In genomic region chr9:95171001-95171400, GRCh38 we compare ENCODE assay signal across 1 cellular context.
TF ChIP-seq lines count a peak whose summit lies in the region.

No MANE protein-coding gene starts in this region.

TF ChIP-seq in HEK293, 187 proteins besides CTCF, POLR2A, EP300 and RAD21 (continued from another document):
- TF ChIP-seq PATZ1 (tag by site-specific recombination; IDR thresholded peaks at IDR 0.05), result peak; percentile 56
- TF ChIP-seq ZNF558 (tag by site-specific recombination; IDR thresholded peaks at IDR 0.05), result peak; percentile 74; the same call in 1 of the 2 replicates
- TF ChIP-seq ZNF629 (tag by site-specific recombination; IDR thresholded peaks at IDR 0.05), result peak; percentile 64
- peak; percentile 23; the same call in 1 of the 2 replicates for TF ChIP-seq GLIS1 (tag by site-specific recombination; IDR thresholded peaks at IDR 0.05)
- no peak for TF ChIP-seq ZNF777 (tag by site-specific recombination; IDR thresholded peaks at IDR 0.05; ENCODE audit: borderline replicate concordance)
- peak; percentile 40; the same call in 1 of the 2 replicates for TF ChIP-seq ZNF660 (tag by site-specific recombination; IDR thresholded peaks at IDR 0.05)
- 0 out of 2 replicates have a peak, but pooled peaks have one; percentile 41 for TF ChIP-seq TSHZ1 (tag by site-specific recombination; IDR thresholded peaks at IDR 0.05; ENCODE audit: borderline replicate concordance)
- peak; percentile 70 for TF ChIP-seq SP7 (tag by site-specific recombination; IDR thresholded peaks at IDR 0.05)
- TF ChIP-seq ZNF10 (tag by site-specific recombination; IDR thresholded peaks at IDR 0.05), result peak; percentile 94
- 0 out of 2 replicates have a peak, but pooled peaks have one; percentile 43 for TF ChIP-seq ZNF280D (tag by site-specific recombination; IDR thresholded peaks at IDR 0.05)
- TF ChIP-seq GFI1B (tag by site-specific recombination; IDR thresholded peaks at IDR 0.05), result peak; percentile 73; the same call in 1 of the 2 replicates
- peak; percentile 58 for TF ChIP-seq ZNF24 (tag by site-specific recombination; IDR thresholded peaks at IDR 0.05)
- TF ChIP-seq KLF9 (tag by site-specific recombination; IDR thresholded peaks at IDR 0.05; ENCODE audit: low read depth), result no peak
- TF ChIP-seq ZFHX2 (tag by site-specific recombination; conservative IDR thresholded peaks at IDR 0.05), result 0 out of 2 replicates have a peak, but pooled peaks have one; percentile 11
